In the genomic region with DNA sequence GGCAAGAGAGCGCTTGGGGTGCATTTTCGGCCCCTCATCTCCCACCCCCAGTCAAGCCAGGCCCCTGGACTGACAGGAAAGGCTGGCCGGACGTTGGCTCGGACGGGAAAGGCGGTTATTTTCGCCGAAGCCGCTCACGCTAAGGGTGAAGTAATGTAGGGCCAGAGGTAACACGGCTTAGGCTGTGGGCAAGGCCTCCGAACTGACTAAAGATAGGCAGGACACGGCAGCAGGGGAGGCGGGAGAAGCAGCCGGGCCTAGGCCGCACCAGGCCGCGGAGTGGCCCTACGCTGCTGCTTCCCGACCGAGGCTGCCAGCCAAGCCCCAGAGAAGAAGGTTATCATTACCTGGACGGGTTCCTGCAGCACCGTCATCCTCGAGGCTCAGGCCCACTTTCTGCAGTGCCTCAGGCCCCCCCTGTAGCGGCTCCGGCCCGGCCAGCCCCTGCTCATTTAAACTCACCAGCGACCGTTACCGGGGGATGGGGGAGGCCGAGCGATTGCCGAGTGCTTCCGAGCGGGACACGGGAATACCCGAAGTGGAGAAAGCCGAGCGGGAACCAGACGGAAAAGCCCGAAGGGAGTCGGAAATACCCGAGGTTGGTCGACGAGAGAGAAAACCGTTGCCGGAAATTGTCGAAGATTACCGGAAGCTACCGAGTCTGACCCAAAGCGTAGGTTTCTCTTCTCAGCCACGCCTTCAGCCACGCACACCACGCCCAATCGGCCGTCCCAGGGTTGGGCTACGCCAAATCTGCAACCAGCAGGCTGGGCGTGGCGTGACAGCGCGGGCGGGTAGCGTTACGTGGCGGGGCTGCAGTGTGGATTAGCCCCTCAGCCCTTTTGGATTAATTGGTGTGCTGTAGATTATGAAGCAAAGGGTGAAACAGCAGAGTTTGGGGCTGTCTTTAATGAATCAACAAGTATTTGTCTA, we compare ENCODE assay signal across 1 cellular context.
TF ChIP-seq lines count a peak whose summit lies in the region.

A gene with protein sequence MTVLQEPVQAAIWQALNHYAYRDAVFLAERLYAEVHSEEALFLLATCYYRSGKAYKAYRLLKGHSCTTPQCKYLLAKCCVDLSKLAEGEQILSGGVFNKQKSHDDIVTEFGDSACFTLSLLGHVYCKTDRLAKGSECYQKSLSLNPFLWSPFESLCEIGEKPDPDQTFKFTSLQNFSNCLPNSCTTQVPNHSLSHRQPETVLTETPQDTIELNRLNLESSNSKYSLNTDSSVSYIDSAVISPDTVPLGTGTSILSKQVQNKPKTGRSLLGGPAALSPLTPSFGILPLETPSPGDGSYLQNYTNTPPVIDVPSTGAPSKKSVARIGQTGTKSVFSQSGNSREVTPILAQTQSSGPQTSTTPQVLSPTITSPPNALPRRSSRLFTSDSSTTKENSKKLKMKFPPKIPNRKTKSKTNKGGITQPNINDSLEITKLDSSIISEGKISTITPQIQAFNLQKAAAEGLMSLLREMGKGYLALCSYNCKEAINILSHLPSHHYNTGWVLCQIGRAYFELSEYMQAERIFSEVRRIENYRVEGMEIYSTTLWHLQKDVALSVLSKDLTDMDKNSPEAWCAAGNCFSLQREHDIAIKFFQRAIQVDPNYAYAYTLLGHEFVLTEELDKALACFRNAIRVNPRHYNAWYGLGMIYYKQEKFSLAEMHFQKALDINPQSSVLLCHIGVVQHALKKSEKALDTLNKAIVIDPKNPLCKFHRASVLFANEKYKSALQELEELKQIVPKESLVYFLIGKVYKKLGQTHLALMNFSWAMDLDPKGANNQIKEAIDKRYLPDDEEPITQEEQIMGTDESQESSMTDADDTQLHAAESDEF (minus strand): TSS at position 497 of the 933 bp plus-strand sequence. CDS start 123 bp downstream, at position 374.

TF ChIP-seq in HepG2, 621 proteins besides CTCF, POLR2A, EP300 and RAD21 (continued from another document and continues in another):
- TF ChIP-seq E2F1 (CRISPR knock-in tag; IDR thresholded peaks at IDR 0.05): peak; percentile 63; the same call in 1 of the 2 replicates
- TF ChIP-seq, protein P1, sequence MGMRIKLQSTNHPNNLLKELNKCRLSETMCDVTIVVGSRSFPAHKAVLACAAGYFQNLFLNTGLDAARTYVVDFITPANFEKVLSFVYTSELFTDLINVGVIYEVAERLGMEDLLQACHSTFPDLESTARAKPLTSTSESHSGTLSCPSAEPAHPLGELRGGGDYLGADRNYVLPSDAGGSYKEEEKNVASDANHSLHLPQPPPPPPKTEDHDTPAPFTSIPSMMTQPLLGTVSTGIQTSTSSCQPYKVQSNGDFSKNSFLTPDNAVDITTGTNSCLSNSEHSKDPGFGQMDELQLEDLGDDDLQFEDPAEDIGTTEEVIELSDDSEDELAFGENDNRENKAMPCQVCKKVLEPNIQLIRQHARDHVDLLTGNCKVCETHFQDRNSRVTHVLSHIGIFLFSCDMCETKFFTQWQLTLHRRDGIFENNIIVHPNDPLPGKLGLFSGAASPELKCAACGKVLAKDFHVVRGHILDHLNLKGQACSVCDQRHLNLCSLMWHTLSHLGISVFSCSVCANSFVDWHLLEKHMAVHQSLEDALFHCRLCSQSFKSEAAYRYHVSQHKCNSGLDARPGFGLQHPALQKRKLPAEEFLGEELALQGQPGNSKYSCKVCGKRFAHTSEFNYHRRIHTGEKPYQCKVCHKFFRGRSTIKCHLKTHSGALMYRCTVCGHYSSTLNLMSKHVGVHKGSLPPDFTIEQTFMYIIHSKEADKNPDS (CRISPR knock-in tag; IDR thresholded peaks at IDR 0.05): 0 out of 2 replicates have a peak, but pooled peaks have one; percentile 79
- peak; percentile 80 for TF ChIP-seq MEIS2 (CRISPR knock-in tag; IDR thresholded peaks at IDR 0.05)
- TF ChIP-seq, protein P2, sequence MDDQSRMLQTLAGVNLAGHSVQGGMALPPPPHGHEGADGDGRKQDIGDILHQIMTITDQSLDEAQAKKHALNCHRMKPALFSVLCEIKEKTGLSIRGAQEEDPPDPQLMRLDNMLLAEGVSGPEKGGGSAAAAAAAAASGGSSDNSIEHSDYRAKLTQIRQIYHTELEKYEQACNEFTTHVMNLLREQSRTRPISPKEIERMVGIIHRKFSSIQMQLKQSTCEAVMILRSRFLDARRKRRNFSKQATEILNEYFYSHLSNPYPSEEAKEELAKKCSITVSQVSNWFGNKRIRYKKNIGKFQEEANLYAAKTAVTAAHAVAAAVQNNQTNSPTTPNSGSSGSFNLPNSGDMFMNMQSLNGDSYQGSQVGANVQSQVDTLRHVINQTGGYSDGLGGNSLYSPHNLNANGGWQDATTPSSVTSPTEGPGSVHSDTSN (CRISPR knock-in tag; IDR thresholded peaks at IDR 0.05; ENCODE audit: borderline replicate concordance): 0 out of 2 replicates have a peak, but pooled peaks have one; percentile 72
- TF ChIP-seq HMGA1 (CRISPR knock-in tag; conservative IDR thresholded peaks at IDR 0.05): no peak
- peak; percentile 100 for TF ChIP-seq ZNF776 (CRISPR knock-in tag; IDR thresholded peaks at IDR 0.05)
- no peak for TF ChIP-seq TRIM24 (CRISPR knock-in tag; IDR thresholded peaks at IDR 0.05)
- TF ChIP-seq ETV6 (CRISPR knock-in tag; conservative IDR thresholded peaks at IDR 0.05): peak; percentile 91; the same call in 1 of the 2 replicates
- TF ChIP-seq ELF1 (CRISPR knock-in tag; IDR thresholded peaks at IDR 0.05): peak; percentile 87
- no peak; the same call in 1 of the 2 replicates for TF ChIP-seq GFI1 (CRISPR knock-in tag; IDR thresholded peaks at IDR 0.05; ENCODE audit: borderline replicate concordance)
- no peak for TF ChIP-seq CC2D1A (CRISPR knock-in tag; IDR thresholded peaks at IDR 0.05)
- peak; percentile 38; the same call in 1 of the 2 replicates for TF ChIP-seq KDM6A (CRISPR knock-in tag; IDR thresholded peaks at IDR 0.05; ENCODE audit: low read depth)
- TF ChIP-seq, protein P3, sequence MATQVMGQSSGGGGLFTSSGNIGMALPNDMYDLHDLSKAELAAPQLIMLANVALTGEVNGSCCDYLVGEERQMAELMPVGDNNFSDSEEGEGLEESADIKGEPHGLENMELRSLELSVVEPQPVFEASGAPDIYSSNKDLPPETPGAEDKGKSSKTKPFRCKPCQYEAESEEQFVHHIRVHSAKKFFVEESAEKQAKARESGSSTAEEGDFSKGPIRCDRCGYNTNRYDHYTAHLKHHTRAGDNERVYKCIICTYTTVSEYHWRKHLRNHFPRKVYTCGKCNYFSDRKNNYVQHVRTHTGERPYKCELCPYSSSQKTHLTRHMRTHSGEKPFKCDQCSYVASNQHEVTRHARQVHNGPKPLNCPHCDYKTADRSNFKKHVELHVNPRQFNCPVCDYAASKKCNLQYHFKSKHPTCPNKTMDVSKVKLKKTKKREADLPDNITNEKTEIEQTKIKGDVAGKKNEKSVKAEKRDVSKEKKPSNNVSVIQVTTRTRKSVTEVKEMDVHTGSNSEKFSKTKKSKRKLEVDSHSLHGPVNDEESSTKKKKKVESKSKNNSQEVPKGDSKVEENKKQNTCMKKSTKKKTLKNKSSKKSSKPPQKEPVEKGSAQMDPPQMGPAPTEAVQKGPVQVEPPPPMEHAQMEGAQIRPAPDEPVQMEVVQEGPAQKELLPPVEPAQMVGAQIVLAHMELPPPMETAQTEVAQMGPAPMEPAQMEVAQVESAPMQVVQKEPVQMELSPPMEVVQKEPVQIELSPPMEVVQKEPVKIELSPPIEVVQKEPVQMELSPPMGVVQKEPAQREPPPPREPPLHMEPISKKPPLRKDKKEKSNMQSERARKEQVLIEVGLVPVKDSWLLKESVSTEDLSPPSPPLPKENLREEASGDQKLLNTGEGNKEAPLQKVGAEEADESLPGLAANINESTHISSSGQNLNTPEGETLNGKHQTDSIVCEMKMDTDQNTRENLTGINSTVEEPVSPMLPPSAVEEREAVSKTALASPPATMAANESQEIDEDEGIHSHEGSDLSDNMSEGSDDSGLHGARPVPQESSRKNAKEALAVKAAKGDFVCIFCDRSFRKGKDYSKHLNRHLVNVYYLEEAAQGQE (IDR thresholded peaks at IDR 0.05; ENCODE audit: borderline replicate concordance in 1 of 2, low read depth in 1 of 2, low read length in 2 of 2): peak in 1 of 2 experiments; percentile 8; a peak in 1 of 4 replicates
- no peak for TF ChIP-seq NR3C1 (CRISPR knock-in tag; IDR thresholded peaks at IDR 0.05)
- TF ChIP-seq ZNF7 (CRISPR knock-in tag; IDR thresholded peaks at IDR 0.05): 0 out of 2 replicates have a peak, but pooled peaks have one; percentile 46
- TF ChIP-seq ZNF274 (CRISPR knock-in tag; IDR thresholded peaks at IDR 0.05): peak; percentile 96
- no peak; the same call in 1 of the 2 replicates for TF ChIP-seq SMAD1 (CRISPR knock-in tag; IDR thresholded peaks at IDR 0.05; ENCODE audit: borderline replicate concordance, low read depth)
- 0 out of 2 replicates have a peak, but pooled peaks have one; percentile 19 for TF ChIP-seq GATA4 (IDR thresholded peaks at IDR 0.05; ENCODE audit: borderline replicate concordance, low read depth)
- TF ChIP-seq ZNF646 (CRISPR knock-in tag; IDR thresholded peaks at IDR 0.05): no peak
- peak; percentile 90 for TF ChIP-seq POLR2G (IDR thresholded peaks at IDR 0.05; ENCODE audit: low read depth, low read length)
- peak; percentile 97 for TF ChIP-seq SRY (CRISPR knock-in tag; IDR thresholded peaks at IDR 0.05)
- TF ChIP-seq JUNB (CRISPR knock-in tag; IDR thresholded peaks at IDR 0.05; ENCODE audit: borderline replicate concordance): no peak; the same call in 1 of the 2 replicates
- no peak; the same call in 1 of the 2 replicates for TF ChIP-seq NFATC3 (CRISPR knock-in tag; IDR thresholded peaks at IDR 0.05)
- TF ChIP-seq XRCC5 (optimal IDR thresholded peaks at IDR 0.05; ENCODE audit: low read length): no peak
- TF ChIP-seq, protein P4, sequence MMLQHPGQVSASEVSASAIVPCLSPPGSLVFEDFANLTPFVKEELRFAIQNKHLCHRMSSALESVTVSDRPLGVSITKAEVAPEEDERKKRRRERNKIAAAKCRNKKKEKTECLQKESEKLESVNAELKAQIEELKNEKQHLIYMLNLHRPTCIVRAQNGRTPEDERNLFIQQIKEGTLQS (CRISPR knock-in tag; IDR thresholded peaks at IDR 0.05): peak; percentile 66; the same call in 1 of the 2 replicates
- TF ChIP-seq DNMT3B (CRISPR knock-in tag; conservative IDR thresholded peaks at IDR 0.05): peak; percentile 84
- no peak for TF ChIP-seq MTA3 (CRISPR knock-in tag; IDR thresholded peaks at IDR 0.05)
- peak; percentile 76; the same call in 1 of the 2 replicates for TF ChIP-seq SIN3A (IDR thresholded peaks at IDR 0.05; ENCODE audit: borderline replicate concordance, low read depth, low read length)
- no peak for TF ChIP-seq JDP2 (CRISPR knock-in tag; IDR thresholded peaks at IDR 0.05; ENCODE audit: borderline replicate concordance)
- TF ChIP-seq NFE2 (CRISPR knock-in tag; IDR thresholded peaks at IDR 0.05): no peak
- TF ChIP-seq ZNF556 (CRISPR knock-in tag; IDR thresholded peaks at IDR 0.05; ENCODE audit: borderline replicate concordance): peak; percentile 70; the same call in 1 of the 2 replicates
- TF ChIP-seq ZNF816 (CRISPR knock-in tag; IDR thresholded peaks at IDR 0.05; ENCODE audit: borderline replicate concordance): 0 out of 2 replicates have a peak, but pooled peaks have one; percentile 82
- peak; percentile 44; the same call in 1 of the 2 replicates for TF ChIP-seq PAF1 (CRISPR knock-in tag; IDR thresholded peaks at IDR 0.05)
- peak; percentile 99 for TF ChIP-seq MXD1 (CRISPR knock-in tag; IDR thresholded peaks at IDR 0.05)
- no peak for TF ChIP-seq HCFC1 (IDR thresholded peaks at IDR 0.05; ENCODE audit: low read depth, low read length)
